Comparison of ENCODE assay signal across 1 cellular context in the genomic region with DNA sequence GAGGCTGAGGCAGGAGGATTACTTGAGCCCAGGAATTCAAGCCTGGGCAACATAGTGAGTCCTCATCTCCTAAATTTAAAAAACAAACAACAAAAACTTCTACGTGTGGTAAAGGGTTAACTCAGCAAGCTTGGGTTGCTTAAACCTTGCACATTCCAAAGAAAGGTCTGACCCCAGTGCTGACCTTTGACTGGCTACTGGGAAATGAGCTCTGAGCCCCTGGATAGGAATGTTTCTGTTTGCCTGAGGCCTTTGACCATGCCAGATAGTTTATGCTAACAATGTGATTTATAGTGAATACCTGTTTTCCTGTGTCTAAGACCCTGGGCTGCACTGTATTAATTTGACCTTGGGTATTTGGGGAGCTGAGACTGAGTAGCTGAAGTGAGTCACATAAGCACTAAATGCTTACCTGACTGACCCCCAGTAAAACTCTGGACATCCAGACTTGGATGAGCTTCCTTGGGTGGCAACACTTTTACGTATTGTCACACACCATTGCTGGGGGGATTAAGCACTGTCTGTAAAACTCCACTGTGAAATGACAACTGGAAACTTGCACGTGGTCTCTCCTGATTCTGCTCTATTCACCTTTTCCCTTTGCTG.
TF ChIP-seq lines count a peak whose summit lies in the region.

No MANE protein-coding gene starts in this region.

TF ChIP-seq in HepG2, 621 proteins besides CTCF, POLR2A, EP300 and RAD21 (continued from another document and continues in another):
- TF ChIP-seq, protein P1, sequence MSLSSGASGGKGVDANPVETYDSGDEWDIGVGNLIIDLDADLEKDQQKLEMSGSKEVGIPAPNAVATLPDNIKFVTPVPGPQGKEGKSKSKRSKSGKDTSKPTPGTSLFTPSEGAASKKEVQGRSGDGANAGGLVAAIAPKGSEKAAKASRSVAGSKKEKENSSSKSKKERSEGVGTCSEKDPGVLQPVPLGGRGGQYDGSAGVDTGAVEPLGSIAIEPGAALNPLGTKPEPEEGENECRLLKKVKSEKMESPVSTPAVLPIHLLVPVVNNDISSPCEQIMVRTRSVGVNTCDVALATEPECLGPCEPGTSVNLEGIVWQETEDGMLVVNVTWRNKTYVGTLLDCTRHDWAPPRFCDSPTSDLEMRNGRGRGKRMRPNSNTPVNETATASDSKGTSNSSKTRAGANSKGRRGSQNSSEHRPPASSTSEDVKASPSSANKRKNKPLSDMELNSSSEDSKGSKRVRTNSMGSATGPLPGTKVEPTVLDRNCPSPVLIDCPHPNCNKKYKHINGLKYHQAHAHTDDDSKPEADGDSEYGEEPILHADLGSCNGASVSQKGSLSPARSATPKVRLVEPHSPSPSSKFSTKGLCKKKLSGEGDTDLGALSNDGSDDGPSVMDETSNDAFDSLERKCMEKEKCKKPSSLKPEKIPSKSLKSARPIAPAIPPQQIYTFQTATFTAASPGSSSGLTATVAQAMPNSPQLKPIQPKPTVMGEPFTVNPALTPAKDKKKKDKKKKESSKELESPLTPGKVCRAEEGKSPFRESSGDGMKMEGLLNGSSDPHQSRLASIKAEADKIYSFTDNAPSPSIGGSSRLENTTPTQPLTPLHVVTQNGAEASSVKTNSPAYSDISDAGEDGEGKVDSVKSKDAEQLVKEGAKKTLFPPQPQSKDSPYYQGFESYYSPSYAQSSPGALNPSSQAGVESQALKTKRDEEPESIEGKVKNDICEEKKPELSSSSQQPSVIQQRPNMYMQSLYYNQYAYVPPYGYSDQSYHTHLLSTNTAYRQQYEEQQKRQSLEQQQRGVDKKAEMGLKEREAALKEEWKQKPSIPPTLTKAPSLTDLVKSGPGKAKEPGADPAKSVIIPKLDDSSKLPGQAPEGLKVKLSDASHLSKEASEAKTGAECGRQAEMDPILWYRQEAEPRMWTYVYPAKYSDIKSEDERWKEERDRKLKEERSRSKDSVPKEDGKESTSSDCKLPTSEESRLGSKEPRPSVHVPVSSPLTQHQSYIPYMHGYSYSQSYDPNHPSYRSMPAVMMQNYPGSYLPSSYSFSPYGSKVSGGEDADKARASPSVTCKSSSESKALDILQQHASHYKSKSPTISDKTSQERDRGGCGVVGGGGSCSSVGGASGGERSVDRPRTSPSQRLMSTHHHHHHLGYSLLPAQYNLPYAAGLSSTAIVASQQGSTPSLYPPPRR (CRISPR knock-in tag; IDR thresholded peaks at IDR 0.05; ENCODE audit: borderline replicate concordance) = peak; percentile 96
- TF ChIP-seq CHCHD3 (CRISPR knock-in tag; IDR thresholded peaks at IDR 0.05) (no peak), PHF5A (CRISPR knock-in tag; IDR thresholded peaks at IDR 0.05; ENCODE audit: low read depth, unreplicated experiment) (no peak), MLLT10 (CRISPR knock-in tag; IDR thresholded peaks at IDR 0.05) (no peak), KLF12 (CRISPR knock-in tag; IDR thresholded peaks at IDR 0.05; ENCODE audit: borderline replicate concordance) (no peak), ZNF431 (CRISPR knock-in tag; IDR thresholded peaks at IDR 0.05; ENCODE audit: borderline replicate concordance, low read depth) (peak; percentile 29; the same call in 1 of the 2 replicates), RORA (CRISPR knock-in tag; IDR thresholded peaks at IDR 0.05) (no peak), ZNF234 (CRISPR knock-in tag; conservative IDR thresholded peaks at IDR 0.05) (no peak), ZNF660 (CRISPR knock-in tag; IDR thresholded peaks at IDR 0.05; ENCODE audit: borderline replicate concordance, low read depth) (no peak), ZNF17 (CRISPR knock-in tag; IDR thresholded peaks at IDR 0.05) (no peak), TSC22D2 (CRISPR knock-in tag; IDR thresholded peaks at IDR 0.05; ENCODE audit: borderline replicate concordance) (no peak), MTA3 (CRISPR knock-in tag; IDR thresholded peaks at IDR 0.05) (no peak), ZNF577 (CRISPR knock-in tag; IDR thresholded peaks at IDR 0.05; ENCODE audit: borderline replicate concordance, low read depth) (no peak), STAG1 (CRISPR knock-in tag; IDR thresholded peaks at IDR 0.05) (peak; percentile 12), ETV5 (CRISPR knock-in tag; IDR thresholded peaks at IDR 0.05; ENCODE audit: borderline replicate concordance) (peak; percentile 70; the same call in 1 of the 2 replicates), ZNF207 (IDR thresholded peaks at IDR 0.05; ENCODE audit: borderline replicate concordance) (no peak), ZNF672 (CRISPR knock-in tag; IDR thresholded peaks at IDR 0.05) (no peak), GATAD2A (CRISPR knock-in tag; IDR thresholded peaks at IDR 0.05) (peak; percentile 94), ZNF446 (CRISPR knock-in tag; IDR thresholded peaks at IDR 0.05) (no peak), FOXP1 (IDR thresholded peaks at IDR 0.05) (no peak), FOXP1 (CRISPR knock-in tag; IDR thresholded peaks at IDR 0.05) (peak; percentile 75; the same call in 1 of the 2 replicates), ZNF335 (CRISPR knock-in tag; IDR thresholded peaks at IDR 0.05) (0 out of 2 replicates have a peak, but pooled peaks have one; percentile 36), ZNF7 (CRISPR knock-in tag; IDR thresholded peaks at IDR 0.05) (no peak), ASH2L (IDR thresholded peaks at IDR 0.05; ENCODE audit: insufficient read length, low read depth, low read length) (peak; percentile 90), HNRNPL (IDR thresholded peaks at IDR 0.05; ENCODE audit: low read depth, low read length) (no peak), GABPA (IDR thresholded peaks at IDR 0.05; ENCODE audit: low read depth, low read length) (no peak), GABPA (CRISPR knock-in tag; IDR thresholded peaks at IDR 0.05; ENCODE audit: low read depth) (no peak)
- TF ChIP-seq, protein P2, sequence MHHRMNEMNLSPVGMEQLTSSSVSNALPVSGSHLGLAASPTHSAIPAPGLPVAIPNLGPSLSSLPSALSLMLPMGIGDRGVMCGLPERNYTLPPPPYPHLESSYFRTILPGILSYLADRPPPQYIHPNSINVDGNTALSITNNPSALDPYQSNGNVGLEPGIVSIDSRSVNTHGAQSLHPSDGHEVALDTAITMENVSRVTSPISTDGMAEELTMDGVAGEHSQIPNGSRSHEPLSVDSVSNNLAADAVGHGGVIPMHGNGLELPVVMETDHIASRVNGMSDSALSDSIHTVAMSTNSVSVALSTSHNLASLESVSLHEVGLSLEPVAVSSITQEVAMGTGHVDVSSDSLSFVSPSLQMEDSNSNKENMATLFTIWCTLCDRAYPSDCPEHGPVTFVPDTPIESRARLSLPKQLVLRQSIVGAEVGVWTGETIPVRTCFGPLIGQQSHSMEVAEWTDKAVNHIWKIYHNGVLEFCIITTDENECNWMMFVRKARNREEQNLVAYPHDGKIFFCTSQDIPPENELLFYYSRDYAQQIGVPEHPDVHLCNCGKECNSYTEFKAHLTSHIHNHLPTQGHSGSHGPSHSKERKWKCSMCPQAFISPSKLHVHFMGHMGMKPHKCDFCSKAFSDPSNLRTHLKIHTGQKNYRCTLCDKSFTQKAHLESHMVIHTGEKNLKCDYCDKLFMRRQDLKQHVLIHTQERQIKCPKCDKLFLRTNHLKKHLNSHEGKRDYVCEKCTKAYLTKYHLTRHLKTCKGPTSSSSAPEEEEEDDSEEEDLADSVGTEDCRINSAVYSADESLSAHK (CRISPR knock-in tag; IDR thresholded peaks at IDR 0.05; ENCODE audit: borderline replicate concordance) = no peak
- TF ChIP-seq, protein P3, sequence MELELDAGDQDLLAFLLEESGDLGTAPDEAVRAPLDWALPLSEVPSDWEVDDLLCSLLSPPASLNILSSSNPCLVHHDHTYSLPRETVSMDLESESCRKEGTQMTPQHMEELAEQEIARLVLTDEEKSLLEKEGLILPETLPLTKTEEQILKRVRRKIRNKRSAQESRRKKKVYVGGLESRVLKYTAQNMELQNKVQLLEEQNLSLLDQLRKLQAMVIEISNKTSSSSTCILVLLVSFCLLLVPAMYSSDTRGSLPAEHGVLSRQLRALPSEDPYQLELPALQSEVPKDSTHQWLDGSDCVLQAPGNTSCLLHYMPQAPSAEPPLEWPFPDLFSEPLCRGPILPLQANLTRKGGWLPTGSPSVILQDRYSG (CRISPR knock-in tag; IDR thresholded peaks at IDR 0.05) = no peak
- TF ChIP-seq, protein P4, sequence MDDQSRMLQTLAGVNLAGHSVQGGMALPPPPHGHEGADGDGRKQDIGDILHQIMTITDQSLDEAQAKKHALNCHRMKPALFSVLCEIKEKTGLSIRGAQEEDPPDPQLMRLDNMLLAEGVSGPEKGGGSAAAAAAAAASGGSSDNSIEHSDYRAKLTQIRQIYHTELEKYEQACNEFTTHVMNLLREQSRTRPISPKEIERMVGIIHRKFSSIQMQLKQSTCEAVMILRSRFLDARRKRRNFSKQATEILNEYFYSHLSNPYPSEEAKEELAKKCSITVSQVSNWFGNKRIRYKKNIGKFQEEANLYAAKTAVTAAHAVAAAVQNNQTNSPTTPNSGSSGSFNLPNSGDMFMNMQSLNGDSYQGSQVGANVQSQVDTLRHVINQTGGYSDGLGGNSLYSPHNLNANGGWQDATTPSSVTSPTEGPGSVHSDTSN (CRISPR knock-in tag; IDR thresholded peaks at IDR 0.05; ENCODE audit: borderline replicate concordance) = no peak
- TF ChIP-seq, protein P5, sequence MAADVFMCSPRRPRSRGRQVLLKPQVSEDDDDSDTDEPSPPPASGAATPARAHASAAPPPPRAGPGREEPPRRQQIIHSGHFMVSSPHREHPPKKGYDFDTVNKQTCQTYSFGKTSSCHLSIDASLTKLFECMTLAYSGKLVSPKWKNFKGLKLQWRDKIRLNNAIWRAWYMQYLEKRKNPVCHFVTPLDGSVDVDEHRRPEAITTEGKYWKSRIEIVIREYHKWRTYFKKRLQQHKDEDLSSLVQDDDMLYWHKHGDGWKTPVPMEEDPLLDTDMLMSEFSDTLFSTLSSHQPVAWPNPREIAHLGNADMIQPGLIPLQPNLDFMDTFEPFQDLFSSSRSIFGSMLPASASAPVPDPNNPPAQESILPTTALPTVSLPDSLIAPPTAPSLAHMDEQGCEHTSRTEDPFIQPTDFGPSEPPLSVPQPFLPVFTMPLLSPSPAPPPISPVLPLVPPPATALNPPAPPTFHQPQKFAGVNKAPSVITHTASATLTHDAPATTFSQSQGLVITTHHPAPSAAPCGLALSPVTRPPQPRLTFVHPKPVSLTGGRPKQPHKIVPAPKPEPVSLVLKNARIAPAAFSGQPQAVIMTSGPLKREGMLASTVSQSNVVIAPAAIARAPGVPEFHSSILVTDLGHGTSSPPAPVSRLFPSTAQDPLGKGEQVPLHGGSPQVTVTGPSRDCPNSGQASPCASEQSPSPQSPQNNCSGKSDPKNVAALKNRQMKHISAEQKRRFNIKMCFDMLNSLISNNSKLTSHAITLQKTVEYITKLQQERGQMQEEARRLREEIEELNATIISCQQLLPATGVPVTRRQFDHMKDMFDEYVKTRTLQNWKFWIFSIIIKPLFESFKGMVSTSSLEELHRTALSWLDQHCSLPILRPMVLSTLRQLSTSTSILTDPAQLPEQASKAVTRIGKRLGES (CRISPR knock-in tag; IDR thresholded peaks at IDR 0.05; ENCODE audit: borderline replicate concordance) = no peak
- TF ChIP-seq, protein P6, sequence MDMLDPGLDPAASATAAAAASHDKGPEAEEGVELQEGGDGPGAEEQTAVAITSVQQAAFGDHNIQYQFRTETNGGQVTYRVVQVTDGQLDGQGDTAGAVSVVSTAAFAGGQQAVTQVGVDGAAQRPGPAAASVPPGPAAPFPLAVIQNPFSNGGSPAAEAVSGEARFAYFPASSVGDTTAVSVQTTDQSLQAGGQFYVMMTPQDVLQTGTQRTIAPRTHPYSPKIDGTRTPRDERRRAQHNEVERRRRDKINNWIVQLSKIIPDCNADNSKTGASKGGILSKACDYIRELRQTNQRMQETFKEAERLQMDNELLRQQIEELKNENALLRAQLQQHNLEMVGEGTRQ (IDR thresholded peaks at IDR 0.05; ENCODE audit: low read depth, low read length) = no peak
- TF ChIP-seq, protein P6 (CRISPR knock-in tag; IDR thresholded peaks at IDR 0.05; ENCODE audit: borderline replicate concordance) = no peak
- TF ChIP-seq, protein P7, sequence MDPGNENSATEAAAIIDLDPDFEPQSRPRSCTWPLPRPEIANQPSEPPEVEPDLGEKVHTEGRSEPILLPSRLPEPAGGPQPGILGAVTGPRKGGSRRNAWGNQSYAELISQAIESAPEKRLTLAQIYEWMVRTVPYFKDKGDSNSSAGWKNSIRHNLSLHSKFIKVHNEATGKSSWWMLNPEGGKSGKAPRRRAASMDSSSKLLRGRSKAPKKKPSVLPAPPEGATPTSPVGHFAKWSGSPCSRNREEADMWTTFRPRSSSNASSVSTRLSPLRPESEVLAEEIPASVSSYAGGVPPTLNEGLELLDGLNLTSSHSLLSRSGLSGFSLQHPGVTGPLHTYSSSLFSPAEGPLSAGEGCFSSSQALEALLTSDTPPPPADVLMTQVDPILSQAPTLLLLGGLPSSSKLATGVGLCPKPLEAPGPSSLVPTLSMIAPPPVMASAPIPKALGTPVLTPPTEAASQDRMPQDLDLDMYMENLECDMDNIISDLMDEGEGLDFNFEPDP (CRISPR knock-in tag; conservative IDR thresholded peaks at IDR 0.05) = no peak
- TF ChIP-seq, protein P8, sequence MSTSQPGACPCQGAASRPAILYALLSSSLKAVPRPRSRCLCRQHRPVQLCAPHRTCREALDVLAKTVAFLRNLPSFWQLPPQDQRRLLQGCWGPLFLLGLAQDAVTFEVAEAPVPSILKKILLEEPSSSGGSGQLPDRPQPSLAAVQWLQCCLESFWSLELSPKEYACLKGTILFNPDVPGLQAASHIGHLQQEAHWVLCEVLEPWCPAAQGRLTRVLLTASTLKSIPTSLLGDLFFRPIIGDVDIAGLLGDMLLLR (CRISPR knock-in tag; IDR thresholded peaks at IDR 0.05) = no peak
- TF ChIP-seq, protein P9, sequence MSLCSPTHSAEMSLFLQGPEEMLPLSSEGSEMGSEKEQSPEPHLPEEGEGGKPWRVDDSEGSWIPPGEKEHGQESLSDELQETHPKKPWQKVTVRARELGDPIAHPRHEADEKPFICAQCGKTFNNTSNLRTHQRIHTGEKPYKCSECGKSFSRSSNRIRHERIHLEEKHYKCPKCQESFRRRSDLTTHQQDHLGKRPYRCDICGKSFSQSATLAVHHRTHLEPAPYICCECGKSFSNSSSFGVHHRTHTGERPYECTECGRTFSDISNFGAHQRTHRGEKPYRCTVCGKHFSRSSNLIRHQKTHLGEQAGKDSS (CRISPR knock-in tag; IDR thresholded peaks at IDR 0.05; ENCODE audit: borderline replicate concordance, low read depth) = no peak
- TF ChIP-seq, protein P10, sequence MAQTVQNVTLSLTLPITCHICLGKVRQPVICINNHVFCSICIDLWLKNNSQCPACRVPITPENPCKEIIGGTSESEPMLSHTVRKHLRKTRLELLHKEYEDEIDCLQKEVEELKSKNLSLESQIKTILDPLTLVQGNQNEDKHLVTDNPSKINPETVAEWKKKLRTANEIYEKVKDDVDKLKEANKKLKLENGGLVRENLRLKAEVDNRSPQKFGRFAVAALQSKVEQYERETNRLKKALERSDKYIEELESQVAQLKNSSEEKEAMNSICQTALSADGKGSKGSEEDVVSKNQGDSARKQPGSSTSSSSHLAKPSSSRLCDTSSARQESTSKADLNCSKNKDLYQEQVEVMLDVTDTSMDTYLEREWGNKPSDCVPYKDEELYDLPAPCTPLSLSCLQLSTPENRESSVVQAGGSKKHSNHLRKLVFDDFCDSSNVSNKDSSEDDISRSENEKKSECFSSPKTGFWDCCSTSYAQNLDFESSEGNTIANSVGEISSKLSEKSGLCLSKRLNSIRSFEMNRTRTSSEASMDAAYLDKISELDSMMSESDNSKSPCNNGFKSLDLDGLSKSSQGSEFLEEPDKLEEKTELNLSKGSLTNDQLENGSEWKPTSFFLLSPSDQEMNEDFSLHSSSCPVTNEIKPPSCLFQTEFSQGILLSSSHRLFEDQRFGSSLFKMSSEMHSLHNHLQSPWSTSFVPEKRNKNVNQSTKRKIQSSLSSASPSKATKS (CRISPR knock-in tag; IDR thresholded peaks at IDR 0.05) = no peak
